In genomic region chr12:130838951-130839769, GRCh38 we compare ENCODE assay signal across 8 cellular contexts. TPM values are rescaled to one million over a fixed set of nuclear protein-coding genes. Genes with fewer than 3 reads are reported as not detected.
DNase-seq lines count a peak whose midpoint lies in the region; ATAC-seq, FAIRE-seq and TF ChIP-seq lines count a peak whose summit lies in the region.

TSS of gene STX2 (minus strand) at chr12:130839250. CDS start at chr12:130839099, 151 bp downstream.

- no peak within 1 kb of the TSS; the same call in 1 of the 2 replicates for H3K27ac ChIP-seq in ACC112 (ENCODE audit: low read depth, low read length)
- H3K27ac ChIP-seq in VCaP: peak within 1 kb of the TSS; percentile 87
- H3K27ac ChIP-seq in small intestine (ENCODE audit: low read depth in 1 of 2, low read length in 1 of 2): peak within 1 kb of the TSS in 1 of 2 donors; percentile 20

- in situ Hi-C loops in T47D (cut with HindIII; ENCODE audit: low pct_unique_long_range_greater_than_20kb, low sequenced_read_pairs): no loop called here

- 1% methylated on average over 37 to 79 of the region's 79 CpGs for WGBS in small intestine, 3 donors

- H2AFZ ChIP-seq in ACC112 (ENCODE audit: low read length, unreplicated experiment): peak within 1 kb of the TSS; percentile 75

- H3K36me3 ChIP-seq in ACC112 (ENCODE audit: insufficient read depth, low read length): no peaks in the 10 kb centered on the region
- H3K36me3 ChIP-seq in small intestine (ENCODE audit: control insufficient read depth in 2 of 2, insufficient read depth in 2 of 2, low read length in 2 of 2): no peaks in the 10 kb centered on the region

- FAIRE-seq in small intestine (lab: Jason Lieb, UNC): no peak

- H3K4me1 ChIP-seq in ACC112 (ENCODE audit: control insufficient read depth, insufficient read depth, low read length, unreplicated experiment) (peaks cover 9% of the 10 kb centered on the region), small intestine (ENCODE audit: control insufficient read depth in 2 of 2, insufficient read depth in 1 of 2, low read depth in 1 of 2, low read length in 1 of 2) (no peaks in the 10 kb centered on the region)

- TF ChIP-seq CTCF in VCaP (conservative IDR thresholded peaks at IDR 0.05): peak; percentile 56

- peaks cover 43% of the 10 kb centered on the region for H3K79me2 ChIP-seq in ACC112 (ENCODE audit: control insufficient read depth, insufficient read depth, low read length, unreplicated experiment)

- DNase-seq in NCI-H2107 treated with DMSO at 0.1 percent for 48 hours (lab: John Stamatoyannopoulos, UW; ENCODE audit: unreplicated experiment) (peak; percentile 69), T47D (ENCODE audit: low read depth in 1 of 2, low spot score in 1 of 2) (peak; percentile 78 to 92), iPS-NIHi11 (ENCODE audit: low spot score) (peak; percentile 95), small intestine (peak; percentile 74)

- ATAC-seq in GM18519 (IDR thresholded peaks at IDR 0.05; ENCODE audit: low FRiP score, unreplicated experiment) (peak; percentile 81), HG03045 (IDR thresholded peaks at IDR 0.05; ENCODE audit: unreplicated experiment) (peak; percentile 87)

- H3K27me3 ChIP-seq in ACC112 (ENCODE audit: insufficient read depth, low read length): no peaks in the 10 kb centered on the region
- no peaks in the 10 kb centered on the region for H3K27me3 ChIP-seq in small intestine (ENCODE audit: control insufficient read depth in 2 of 2, insufficient read depth in 2 of 2, low read length in 2 of 2)

- peak within 1 kb of the TSS; percentile 100 for H3K4me3 ChIP-seq in ACC112 (ENCODE audit: low read depth, low read length)
- peak within 1 kb of the TSS; percentile 66 to 83 for H3K4me3 ChIP-seq in small intestine (ENCODE audit: low read depth in 1 of 2, low read length in 2 of 2)

- H3K9me3 ChIP-seq in small intestine (ENCODE audit: control insufficient read depth, low read depth): no peaks in the 10 kb centered on the region

RNA-seq across cellular contexts. Expression of gene STX2, which starts in this region (rescaled TPM):
- 1 to 10 TPM in 2 of 3 donors, under 1 TPM in 1; 0.45 to 5.7 (median 3.2) TPM for polyA plus RNA-seq in small intestine
